ENCODE assay signal across 11 cellular contexts in genomic region chr11:110432713-110433392, GRCh38. TPM values are rescaled to one million over a fixed set of nuclear protein-coding genes. Genes with fewer than 3 reads are reported as not detected.
DNase-seq lines count a peak whose midpoint lies in the region; ATAC-seq and TF ChIP-seq lines count a peak whose summit lies in the region.
"Had no signal": no experiment of that assay in that cellular context is flagged by ENCODE, and none has a peak within 500 bp of the region (broad histone marks: within the 10 kb centered on the region; RNA-seq: fewer than 3 reads in every experiment).

No MANE protein-coding gene starts in this region.

- H3K27me3 Mint-ChIP-seq in activated T-cell treated with anti-CD3 and anti-CD28 coated beads, Interleukin-2, amount 50 U/mL, for 24 hours, result no peaks in the 10 kb centered on the region

- H3K9me3 ChIP-seq in Panc1 (ENCODE audit: control insufficient read depth, insufficient read depth, low read depth, low read length), result no peaks in the 10 kb centered on the region
- no peaks in the 10 kb centered on the region for H3K9me3 ChIP-seq in stomach

- peaks cover 29% of the 10 kb centered on the region for H3K36me3 Mint-ChIP-seq in activated T-cell treated with anti-CD3 and anti-CD28 coated beads, Interleukin-2, amount 50 U/mL, for 24 hours (ENCODE audit: low read depth)

- CTCF ChIA-PET in Panc1 (lab: Charles Lee), result interaction anchor here (0.6 kb wide), 1 partner anchor 391 kb away, joined by 4 read pairs; no protein-coding TSS in a partner anchor

- POLR2A ChIA-PET in Panc1 (lab: Charles Lee), result interaction anchor here (0.5 to 0.6 kb wide), 2 partner anchors 99 to 1408 kb away, joined by 3 read pairs; no protein-coding TSS in a partner anchor

- H3K27me3 ChIP-seq in Panc1 (ENCODE audit: control insufficient read depth, insufficient read depth, low read length), result no peaks in the 10 kb centered on the region
- no peaks in the 10 kb centered on the region for H3K27me3 ChIP-seq in stomach

- H3K4me3 Mint-ChIP-seq in activated T-cell treated with anti-CD3 and anti-CD28 coated beads, Interleukin-2, amount 50 U/mL, for 24 hours, result peak overlapping the region; percentile 98

- TF ChIP-seq EP300 in stomach (IDR thresholded peaks at IDR 0.05), result no peak

- H3K27ac Mint-ChIP-seq in activated T-cell treated with anti-CD3 and anti-CD28 coated beads, Interleukin-2, amount 50 U/mL, for 24 hours, result peak overlapping the region; percentile 14

- no peak; the same call in 1 of the 2 replicates for TF ChIP-seq CTCF in Panc1 (IDR thresholded peaks at IDR 0.05)
- TF ChIP-seq CTCF in epithelial cell of esophagus (IDR thresholded peaks at IDR 0.05; ENCODE audit: insufficient read depth, low read depth, low read length, missing control alignments), result no peak
- no peak for TF ChIP-seq CTCF in stomach (IDR thresholded peaks at IDR 0.05)
- no peak for TF ChIP-seq CTCF in GM10266 (IDR thresholded peaks at IDR 0.05; ENCODE audit: control insufficient read depth, insufficient read depth, low read depth, missing control alignments)

- TF ChIP-seq POLR2A in stomach (IDR thresholded peaks at IDR 0.05), result no peak

- no peak for DNase-seq in activated T-cell treated with anti-CD3 and anti-CD28 coated beads, Interleukin-2, amount 50 U/mL, for 24 hours
- no peak for DNase-seq in activated T-cell treated with anti-CD3 and anti-CD28 coated beads for 4 hours
- no peak for DNase-seq in Panc1 (ENCODE audit: low read depth, low spot score)
- DNase-seq in epithelial cell of esophagus (ENCODE audit: low read depth), result peak; percentile 2
- no peak for DNase-seq in stomach
- no peak for DNase-seq in GM10266 (ENCODE audit: extremely low spot score)
- DNase-seq in SK-N-DZ (ENCODE audit: low spot score), result no peak
- DNase-seq: activated CD8-positive, alpha-beta memory T cell treated with anti-CD3 and anti-CD28 coated beads for 24 hours had no signal

- H3K4me1 ChIP-seq in Panc1 (ENCODE audit: control insufficient read depth, insufficient read depth, low read length), result peaks cover 32% of the 10 kb centered on the region
- H3K4me1 ChIP-seq in stomach, result peaks cover 30 to 73% (median 55%) of the 10 kb centered on the region in 4 donors

- BruUV-seq in Panc1 (replicated peaks; lab: Mats Ljungman, UMichigan), result no TSS peak

- in situ Hi-C loops in Panc1 (cut with HindIII; ENCODE audit: low pct_unique_long_range_greater_than_20kb, low sequenced_read_pairs), result no loop called here

- ATAC-seq in Panc1 (no peak), HG02798 (IDR thresholded peaks at IDR 0.05; ENCODE audit: poor library complexity, unreplicated experiment) (no peak)

- H3K9me3 Mint-ChIP-seq in activated T-cell treated with anti-CD3 and anti-CD28 coated beads, Interleukin-2, amount 50 U/mL, for 24 hours, result no peaks in the 10 kb centered on the region

- H3K27ac ChIP-seq in Panc1 (ENCODE audit: low read length), result peak overlapping the region; percentile 49
- peak overlapping the region; percentile 54 to 97 (median 94) for H3K27ac ChIP-seq in stomach
- H3K27ac ChIP-seq: C4-2B, coronary artery had no signal

- H3K4me3 ChIP-seq in Panc1 (ENCODE audit: low read depth in 2 of 2, low read length in 2 of 2) (no peak overlapping the region), epithelial cell of esophagus (ENCODE audit: low read length) (no peak overlapping the region), stomach (peak overlapping the region in 2 of 4 donors; percentile 0 to 82)
- H3K4me3 ChIP-seq: coronary artery had no signal

- WGBS in stomach, 5 donors, result 28 to 60% (median 37%) methylated on average over 7 of the region's 7 CpGs

- intact Hi-C loops in Panc1 (cut with micrococcal nuclease; ENCODE audit: unreplicated experiment) (loop anchor here (5.0 kb wide), 2 partner anchors 56 to 136 kb away; partner anchors contain the start of gene RDX), stomach (cut with DNase I; ENCODE audit: low total_unique reads) (loop anchor here (10.0 kb wide), 1 partner anchor 228 kb away; no protein-coding TSS in a partner anchor)

- H3K4me1 Mint-ChIP-seq in activated T-cell treated with anti-CD3 and anti-CD28 coated beads, Interleukin-2, amount 50 U/mL, for 24 hours (ENCODE audit: low read depth), result peaks cover 71% of the 10 kb centered on the region

- H3K36me3 ChIP-seq in Panc1 (ENCODE audit: control insufficient read depth, insufficient read depth, low read length), result no peaks in the 10 kb centered on the region; the same call in 1 of the 2 replicates
- peaks cover 0 to 15% (median 12%) of the 10 kb centered on the region in 4 donors for H3K36me3 ChIP-seq in stomach

RNA-seq across cellular contexts. Expression of gene FDX1, which starts 3.1 kb away (rescaled TPM):
- total RNA-seq in Panc1 (2021; ENCODE audit: unreplicated experiment) (13.6 TPM), stomach (10 to 100 TPM in 4 of 5 donors, under 1 TPM in 1; 0.58 to 78.8 (median 23.5) TPM)
- 8.8 TPM for polyA plus RNA-seq in Panc1 (2012; ENCODE audit: insufficient read length)
- polyA plus RNA-seq in stomach, result 10 to 100 TPM; 11.2 to 23.4 (median 18.3) TPM
- 7.3 TPM in 2 replicates for polyA plus RNA-seq in SK-N-DZ (2014; cell fraction: cytosol; rRNA removed)
- polyA plus RNA-seq in SK-N-DZ (2014; cell fraction: nucleus; rRNA removed), result 3.1 and 3.6 TPM in 2 replicates
